ENCODE assay signal across 1 cellular context in genomic region chr2:105321875-105322646, GRCh38.
TF ChIP-seq lines count a peak whose summit lies in the region.

No MANE protein-coding gene starts in this region.

TF ChIP-seq in WTC11, 78 proteins besides CTCF, POLR2A, EP300 and RAD21 (continued from another document):
- TF ChIP-seq AR (CRISPR knock-in tag; IDR thresholded peaks at IDR 0.05) (no peak), CBFB (CRISPR knock-in tag; IDR thresholded peaks at IDR 0.05; ENCODE audit: low read depth) (no peak), FOXK1 (CRISPR knock-in tag; IDR thresholded peaks at IDR 0.05) (no peak)
- TF ChIP-seq, protein P1, sequence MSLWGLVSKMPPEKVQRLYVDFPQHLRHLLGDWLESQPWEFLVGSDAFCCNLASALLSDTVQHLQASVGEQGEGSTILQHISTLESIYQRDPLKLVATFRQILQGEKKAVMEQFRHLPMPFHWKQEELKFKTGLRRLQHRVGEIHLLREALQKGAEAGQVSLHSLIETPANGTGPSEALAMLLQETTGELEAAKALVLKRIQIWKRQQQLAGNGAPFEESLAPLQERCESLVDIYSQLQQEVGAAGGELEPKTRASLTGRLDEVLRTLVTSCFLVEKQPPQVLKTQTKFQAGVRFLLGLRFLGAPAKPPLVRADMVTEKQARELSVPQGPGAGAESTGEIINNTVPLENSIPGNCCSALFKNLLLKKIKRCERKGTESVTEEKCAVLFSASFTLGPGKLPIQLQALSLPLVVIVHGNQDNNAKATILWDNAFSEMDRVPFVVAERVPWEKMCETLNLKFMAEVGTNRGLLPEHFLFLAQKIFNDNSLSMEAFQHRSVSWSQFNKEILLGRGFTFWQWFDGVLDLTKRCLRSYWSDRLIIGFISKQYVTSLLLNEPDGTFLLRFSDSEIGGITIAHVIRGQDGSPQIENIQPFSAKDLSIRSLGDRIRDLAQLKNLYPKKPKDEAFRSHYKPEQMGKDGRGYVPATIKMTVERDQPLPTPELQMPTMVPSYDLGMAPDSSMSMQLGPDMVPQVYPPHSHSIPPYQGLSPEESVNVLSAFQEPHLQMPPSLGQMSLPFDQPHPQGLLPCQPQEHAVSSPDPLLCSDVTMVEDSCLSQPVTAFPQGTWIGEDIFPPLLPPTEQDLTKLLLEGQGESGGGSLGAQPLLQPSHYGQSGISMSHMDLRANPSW (CRISPR knock-in tag; conservative IDR thresholded peaks at IDR 0.05; ENCODE audit: low read depth), result no peak
- TF ChIP-seq, protein P2, sequence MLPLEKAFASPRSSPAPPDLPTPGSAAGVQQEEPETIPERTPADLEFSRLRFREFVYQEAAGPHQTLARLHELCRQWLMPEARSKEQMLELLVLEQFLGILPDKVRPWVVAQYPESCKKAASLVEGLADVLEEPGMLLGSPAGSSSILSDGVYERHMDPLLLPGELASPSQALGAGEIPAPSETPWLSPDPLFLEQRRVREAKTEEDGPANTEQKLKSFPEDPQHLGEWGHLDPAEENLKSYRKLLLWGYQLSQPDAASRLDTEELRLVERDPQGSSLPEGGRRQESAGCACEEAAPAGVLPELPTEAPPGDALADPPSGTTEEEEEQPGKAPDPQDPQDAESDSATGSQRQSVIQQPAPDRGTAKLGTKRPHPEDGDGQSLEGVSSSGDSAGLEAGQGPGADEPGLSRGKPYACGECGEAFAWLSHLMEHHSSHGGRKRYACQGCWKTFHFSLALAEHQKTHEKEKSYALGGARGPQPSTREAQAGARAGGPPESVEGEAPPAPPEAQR (CRISPR knock-in tag; IDR thresholded peaks at IDR 0.05), result no peak
